Comparison of ENCODE assay signal across 13 cellular contexts in genomic region chr6:4781426-4781825, GRCh38. TPM values are rescaled to one million over a fixed set of nuclear protein-coding genes. Genes with fewer than 3 reads are reported as not detected.
DNase-seq lines count a peak whose midpoint lies in the region; ATAC-seq, FAIRE-seq and TF ChIP-seq lines count a peak whose summit lies in the region.
"Had no signal": no experiment of that assay in that cellular context is flagged by ENCODE, and none has a peak within 500 bp of the region (broad histone marks: within the 10 kb centered on the region; RNA-seq: fewer than 3 reads in every experiment).

No MANE protein-coding gene starts in this region.

- FAIRE-seq in GM19239 (lab: Jason Lieb, UNC), result peak; percentile 47

- no peak for DNase-seq in CD8-positive, alpha-beta T cell
- DNase-seq in GM19239 (ENCODE audit: insufficient read length, low spot score) (no peak), MV-4-11 (lab: John Stamatoyannopoulos, UW) (peak; percentile 29), mesothelial cell of epicardium (ENCODE audit: low spot score in 2 of 2, unreplicated experiment in 2 of 2) (no peak), OCI-M2 (lab: John Stamatoyannopoulos, UW; ENCODE audit: unreplicated experiment) (no peak)
- DNase-seq: NCI-H69, T1000 had no signal

- no peak overlapping the region for H3K4me3 ChIP-seq in CD8-positive, alpha-beta T cell (ENCODE audit: low read depth, low read length)
- H3K4me3 ChIP-seq: vagina had no signal

- H3K9me3 Mint-ChIP-seq in CD8-positive, alpha-beta T cell, result peaks cover 10% of the 10 kb centered on the region
- peaks cover 24% of the 10 kb centered on the region for H3K9me3 Mint-ChIP-seq in mesothelial cell of epicardium

- H3K4me1 ChIP-seq in CD8-positive, alpha-beta T cell (ENCODE audit: insufficient read depth, low read length), result peaks cover 41% of the 10 kb centered on the region

- no peaks in the 10 kb centered on the region for H3K36me3 ChIP-seq in CD8-positive, alpha-beta T cell (ENCODE audit: insufficient read depth, low read length)
- H3K36me3 ChIP-seq: vagina had no signal

- H3K9me3 ChIP-seq in CD8-positive, alpha-beta T cell (ENCODE audit: low read length), result no peaks in the 10 kb centered on the region
- H3K9me3 ChIP-seq: vagina had no signal

- intact Hi-C loops in CD8-positive, alpha-beta T cell (cut with DNase I, micrococcal nuclease), result no loop called here

- H3K4me1 Mint-ChIP-seq in CD8-positive, alpha-beta T cell (ENCODE audit: low read depth), result peaks cover 81% of the 10 kb centered on the region
- H3K4me1 Mint-ChIP-seq in mesothelial cell of epicardium, result peaks cover 51% of the 10 kb centered on the region

- H3K36me3 Mint-ChIP-seq in CD8-positive, alpha-beta T cell, result peaks cover 5% of the 10 kb centered on the region
- H3K36me3 Mint-ChIP-seq in mesothelial cell of epicardium, result peaks cover 21% of the 10 kb centered on the region

- peak overlapping the region; percentile 9 for H3K4me3 Mint-ChIP-seq in CD8-positive, alpha-beta T cell
- H3K4me3 Mint-ChIP-seq in mesothelial cell of epicardium, result no peak overlapping the region

- no peaks in the 10 kb centered on the region for H3K27me3 Mint-ChIP-seq in CD8-positive, alpha-beta T cell (ENCODE audit: low read depth)
- H3K27me3 Mint-ChIP-seq in mesothelial cell of epicardium (ENCODE audit: low read depth), result no peaks in the 10 kb centered on the region

- H3K27ac ChIP-seq in CD8-positive, alpha-beta T cell (ENCODE audit: low read depth, low read length), result no peak overlapping the region
- H3K27ac ChIP-seq: vagina had no signal

- H3K27ac Mint-ChIP-seq in CD8-positive, alpha-beta T cell, result peak overlapping the region; percentile 12
- H3K27ac Mint-ChIP-seq in mesothelial cell of epicardium, result peak overlapping the region; percentile 92
- H3K27ac Mint-ChIP-seq: activated naive CD4-positive, alpha-beta T cell treated with anti-CD3 and anti-CD28 coated beads, Interleukin-2, amount 50 U/mL, for 72 hours had no signal

- TF ChIP-seq CTCF in CD8-positive, alpha-beta T cell (IDR thresholded peaks at IDR 0.05), result no peak
- no peak for TF ChIP-seq CTCF in mesothelial cell of epicardium (IDR thresholded peaks at IDR 0.05; ENCODE audit: unreplicated experiment)

- CTCF ChIA-PET in CD8-positive, alpha-beta T cell (lab: Charles Lee), result no interaction called here

- H3K27me3 ChIP-seq in CD8-positive, alpha-beta T cell (ENCODE audit: insufficient read depth, low read length), result no peaks in the 10 kb centered on the region
- H3K27me3 ChIP-seq: vagina had no signal

- POLR2A ChIA-PET in CD8-positive, alpha-beta T cell (lab: Charles Lee), result no interaction called here

- ATAC-seq in CD8-positive, alpha-beta T cell, result no peak
- ATAC-seq in GM19395 (IDR thresholded peaks at IDR 0.05; ENCODE audit: unreplicated experiment) (no peak), HG02981 (IDR thresholded peaks at IDR 0.05; ENCODE audit: unreplicated experiment) (no peak), HG03342 (IDR thresholded peaks at IDR 0.05; ENCODE audit: unreplicated experiment) (no peak)
- ATAC-seq: activated naive CD4-positive, alpha-beta T cell treated with anti-CD3 and anti-CD28 coated beads, Interleukin-2, amount 50 U/mL, for 72 hours; Right ventricle myocardium inferior had no signal

RNA-seq across cellular contexts. Expression of gene CDYL, which starts 5.2 kb away (rescaled TPM):
- total RNA-seq in CD8-positive, alpha-beta T cell, result 10 to 100 TPM; 35.9 to 36.3 TPM
- 104 to 112 TPM (median 109 TPM) in 3 replicates for total RNA-seq in mesothelial cell of epicardium
